In the genomic region with DNA sequence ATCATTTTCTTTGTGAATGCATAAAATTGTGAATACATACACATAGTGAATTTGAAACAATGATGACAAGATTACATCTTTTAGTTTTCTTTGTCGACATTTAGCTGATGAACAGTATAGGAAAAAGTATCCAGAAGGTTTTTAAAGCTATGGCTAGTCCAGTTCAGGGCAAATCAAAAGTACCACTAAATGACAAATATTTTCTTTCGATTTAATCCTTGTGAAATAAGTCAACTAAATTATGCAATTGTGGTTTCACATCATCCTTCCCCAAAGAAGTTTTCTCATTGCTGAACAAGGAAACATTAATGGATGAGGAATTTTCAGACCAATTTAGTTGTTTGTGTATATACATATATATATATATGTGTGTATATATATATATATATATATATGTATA, we compare ENCODE assay signal across 18 cellular contexts.
DNase-seq lines count a peak whose midpoint lies in the region; FAIRE-seq and TF ChIP-seq lines count a peak whose summit lies in the region.
"Had no signal": no experiment of that assay in that cellular context is flagged by ENCODE, and none has a peak within 500 bp of the region (broad histone marks: within the 10 kb centered on the region; RNA-seq: fewer than 3 reads in every experiment).

No MANE protein-coding gene starts in this region.

- intact Hi-C loops in cardiac septum (cut with DNase I) = no loop called here

- no peaks in the 10 kb centered on the region for H3K9me3 ChIP-seq in hepatocyte (ENCODE audit: low read depth)

- H3K36me3 ChIP-seq in bronchial epithelial cell (ENCODE audit: control insufficient read depth, insufficient read depth, low read length) = no peaks in the 10 kb centered on the region
- no peaks in the 10 kb centered on the region for H3K36me3 ChIP-seq in hepatocyte (replicated peaks; ENCODE audit: insufficient read depth, low read depth)

- no peaks in the 10 kb centered on the region for H3K4me1 ChIP-seq in hepatocyte (ENCODE audit: insufficient read depth)

- WGBS in hepatocyte (ENCODE audit: low lambda C conversion rate, missing lambda C conversion rate) = 94% methylated on average over 2 of the region's 2 CpGs

- H3K27me3 ChIP-seq in bronchial epithelial cell (ENCODE audit: control insufficient read depth, insufficient read depth, low read length) (no peaks in the 10 kb centered on the region), hepatocyte (no peaks in the 10 kb centered on the region)

- H2AFZ ChIP-seq in hepatocyte = peak overlapping the region; percentile 6
- H2AFZ ChIP-seq: GM23338 had no signal

- no peak overlapping the region for H3K4me3 ChIP-seq in bronchial epithelial cell (ENCODE audit: low read depth, low read length)
- no peak overlapping the region for H3K4me3 ChIP-seq in hepatocyte
- H3K4me3 ChIP-seq: GM23338 had no signal

- H3K9me2 ChIP-seq in hepatocyte (replicated peaks; ENCODE audit: insufficient read depth) = no peaks in the 10 kb centered on the region

- DNase-seq in D721Med (ENCODE audit: insufficient read length, low spot score) = no peak
- peak; percentile 16 for DNase-seq in MV-4-11 (lab: John Stamatoyannopoulos, UW)
- peak; percentile 42 for DNase-seq in bronchial epithelial cell (ENCODE audit: low read depth)
- no peak for DNase-seq in hepatocyte (ENCODE audit: low spot score)
- no peak for DNase-seq in midbrain (lab: John Stamatoyannopoulos, UW)
- no peak for DNase-seq in cardiac septum (ENCODE audit: low spot score)
- no peak for DNase-seq in GF-D8 (lab: John Stamatoyannopoulos, UW)
- DNase-seq: CD4-positive, alpha-beta T cell; Kasumi-1; MM.1S; NCI-H1694 treated with DMSO at 0.1 percent for 48 hours; NCI-H2107; NCI-H510A; NCI-H748 treated with DMSO at 0.1 percent for 48 hours; Right ventricle myocardium superior had no signal

- no peak overlapping the region for H3K4me2 ChIP-seq in hepatocyte
- H3K4me2 ChIP-seq: GM23338 had no signal

- no peak overlapping the region for H3K27ac ChIP-seq in hepatocyte

- no peaks in the 10 kb centered on the region for H3K79me2 ChIP-seq in hepatocyte

- peak; percentile 66 for FAIRE-seq in D721Med (lab: Jason Lieb, UNC)
- no peak for FAIRE-seq in bronchial epithelial cell (lab: Jason Lieb, UNC)
- FAIRE-seq: A204.1, HTR-8/SVneo had no signal

- H4K20me1 ChIP-seq in hepatocyte (ENCODE audit: insufficient read depth, poor library complexity, severe bottlenecking) = no peaks in the 10 kb centered on the region

- TF ChIP-seq CTCF in D721Med (IDR thresholded peaks at IDR 0.05; ENCODE audit: insufficient read depth, missing control alignments) (no peak), bronchial epithelial cell (IDR thresholded peaks at IDR 0.05; ENCODE audit: insufficient read depth, low read length, severe bottlenecking) (no peak), hepatocyte (IDR thresholded peaks at IDR 0.05; ENCODE audit: poor library complexity) (no peak)

Comparison
In these comparisons a context has a peak if more than half of its experiments do, and no peak if none do; other contexts are left out.
1. DNase-seq: peak in MV-4-11 (single experiment) and bronchial epithelial cell (single experiment); none in D721Med (single experiment), hepatocyte (single experiment), midbrain (single experiment), cardiac septum (single experiment) and GF-D8 (single experiment).